ENCODE assay signal across 19 cellular contexts in the genomic region with DNA sequence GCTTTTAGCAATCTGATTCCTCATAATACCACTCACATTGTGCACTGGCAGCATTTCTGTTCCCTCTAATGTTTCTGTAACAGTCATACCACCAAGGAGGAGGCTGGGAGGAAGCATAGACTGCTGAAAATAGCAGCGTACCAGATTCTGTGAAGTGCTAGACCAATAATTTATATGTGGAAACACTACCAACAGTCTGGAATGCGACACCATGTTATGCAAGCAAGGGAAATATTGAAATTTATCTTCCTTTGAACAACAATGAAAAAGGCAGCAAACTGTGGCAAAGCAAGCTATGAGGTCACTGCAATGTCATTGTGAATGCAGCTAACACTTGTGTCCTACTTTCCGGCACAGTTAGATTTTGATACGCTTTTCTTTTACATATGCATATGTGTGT.
"Had no signal": no experiment of that assay in that cellular context is flagged by ENCODE, and none has a peak within 500 bp of the region (broad histone marks: within the 10 kb centered on the region; RNA-seq: fewer than 3 reads in every experiment).

No MANE protein-coding gene starts in this region.

- H3K4me3 ChIP-seq: cardiac muscle cell, smooth muscle cell, suprapubic skin had no signal

- DNase-seq: activated CD4-positive, alpha-beta T cell treated with anti-CD3 and anti-CD28 coated beads, Interleukin-2, amount 10 ng/mL, durations not matched to agents 7 days and 5 days; activated CD4-positive, CD25-positive, alpha-beta regulatory T cell; activated CD8-positive, alpha-beta memory T cell treated with anti-CD3 and anti-CD28 coated beads for 24 hours; activated naive CD4-positive, alpha-beta T cell treated with anti-CD3 and anti-CD28 coated beads for 36 hours; activated naive CD8-positive, alpha-beta T cell treated with anti-CD3 and anti-CD28 coated beads, Interleukin-2, amount 50 U/mL, for 24 hours; glutamatergic neuron; hypothalamus; occipital lobe; right cardiac atrium; stimulated activated CD4-positive, alpha-beta T cell treated with anti-CD3 and anti-CD28 coated beads, Interleukin-4, amount 100 ng/mL, for 4 hours; stimulated activated CD8-positive, alpha-beta memory T cell treated with anti-CD3 and anti-CD28 coated beads, Interleukin-4, amount 100 ng/mL, for 48 hours; stimulated activated naive CD8-positive, alpha-beta T cell treated with anti-CD3 and anti-CD28 coated beads, Interleukin-15, Interleukin-2, amounts not matched to agents 100 U/mL and 50 U/mL, for 24 hours; T-helper 2 cell had no signal

- FAIRE-seq: endometrium had no signal

- ATAC-seq: activated naive CD8-positive, alpha-beta T cell treated with anti-CD3 and anti-CD28 coated beads, Interleukin-2, amount 50 U/mL, for 24 hours; activated T-helper 17 cell treated with anti-CD3 and anti-CD28 coated beads, Interleukin-2, amount 50 U/mL, for 72 hours; esophagus mucosa; right cardiac atrium; stimulated activated naive CD8-positive, alpha-beta T cell treated with anti-CD3 and anti-CD28 coated beads, Interleukin-15, Interleukin-2, amounts not matched to agents 100 U/mL and 50 U/mL, for 24 hours had no signal
